In genomic region chr12:96516472-96517417, GRCh38 we compare ENCODE assay signal across 8 cellular contexts. TPM values are rescaled to one million over a fixed set of nuclear protein-coding genes. Genes with fewer than 3 reads are reported as not detected.
DNase-seq lines count a peak whose midpoint lies in the region; ATAC-seq and TF ChIP-seq lines count a peak whose summit lies in the region.

No MANE protein-coding gene starts in this region.

- no peak overlapping the region for H3K4me3 ChIP-seq in left lung

- no peaks in the 10 kb centered on the region for H3K9me3 ChIP-seq in left lung

- DNase-seq in AG08395 (ENCODE audit: low spot score) (peak; percentile 66), NCI-H2196 (lab: John Stamatoyannopoulos, UW; ENCODE audit: unreplicated experiment) (peak; percentile 73), cerebellum (ENCODE audit: low spot score) (peak; percentile 42), left lung (peak in 1 of 2 donors; percentile 72)
- peak; percentile 78 to 82 for DNase-seq in activated CD4-positive, alpha-beta T cell treated with anti-CD3 and anti-CD28 coated beads for 24 hours (ENCODE audit: low read depth in 2 of 2)
- peak; percentile 73 to 83 (median 81) for DNase-seq in stimulated activated CD4-positive, alpha-beta T cell treated with anti-CD3 and anti-CD28 coated beads, TNF-alpha, amount 100 ng/mL, for 24 hours (ENCODE audit: low read depth in 3 of 3)

- ATAC-seq in GM18520 (IDR thresholded peaks at IDR 0.05; ENCODE audit: unreplicated experiment) (peak; percentile 50), HG03064 (IDR thresholded peaks at IDR 0.05; ENCODE audit: low read depth, unreplicated experiment) (peak; percentile 54), left lung (peak; percentile 92)

- intact Hi-C loops in left lung (cut with DNase I) = loop anchor here in 1 of 2 donors (5.0 to 10.0 kb wide), 2 partner anchors 302 to 454 kb away; no protein-coding TSS in a partner anchor

- TF ChIP-seq CTCF in left lung (IDR thresholded peaks at IDR 0.05) = peak; percentile 64 to 70

- H3K4me1 ChIP-seq in left lung = peaks cover 0 to 11% of the 10 kb centered on the region in 2 donors

- no peak overlapping the region for H3K27ac ChIP-seq in left lung

- H3K36me3 ChIP-seq in left lung = no peaks in the 10 kb centered on the region

- no peaks in the 10 kb centered on the region for H3K27me3 ChIP-seq in left lung

RNA-seq across cellular contexts. Expression of gene CFAP54, which starts 27.4 kb away (rescaled TPM):
- 21.2 TPM for total RNA-seq in cerebellum
- 1 to 10 TPM; 1.1 to 3.2 TPM for total RNA-seq in left lung
